13 cellular contexts compared by ENCODE assay signal in genomic region chr11:1939006-1939626, GRCh38. TPM values are rescaled to one million over a fixed set of nuclear protein-coding genes. Genes with fewer than 3 reads are reported as not detected.
A peak's percentile ranks its signal among the peaks of the same experiment; 100 is the strongest.
DNase-seq lines count a peak whose midpoint lies in the region; ATAC-seq and TF ChIP-seq lines count a peak whose summit lies in the region.
"Had no signal": no experiment of that assay in that cellular context is flagged by ENCODE, and none has a peak within 500 bp of the region (broad histone marks: within the 10 kb centered on the region; RNA-seq: fewer than 3 reads in every experiment).

No MANE protein-coding gene starts in this region.

- H3K27ac ChIP-seq in upper lobe of right lung (no peak overlapping the region), thyroid gland (no peak overlapping the region)

- DNase-seq in activated CD8-positive, alpha-beta memory T cell treated with anti-CD3 and anti-CD28 coated beads, Interleukin-2, amount 10 ng/mL, durations not matched to agents 7 days and 5 days, result peak; percentile 61
- DNase-seq in activated CD8-positive, alpha-beta memory T cell treated with anti-CD3 and anti-CD28 coated beads for 24 hours, result no peak
- DNase-seq in adipocyte (ENCODE audit: low read depth), result peak; percentile 11
- DNase-seq in mucosa of descending colon, result peak in 2 of 3 donors; percentile 16 to 27
- peak; percentile 42 for DNase-seq in upper lobe of right lung
- DNase-seq in hepatic stellate cell (ENCODE audit: low spot score), result no peak
- no peak for DNase-seq in thyroid gland
- DNase-seq in effector CD8-positive, alpha-beta T cell (lab: John Stamatoyannopoulos, UW), result no peak
- DNase-seq: activated CD4-positive, alpha-beta memory T cell treated with anti-CD3 and anti-CD28 coated beads, Interleukin-2, amount 10 ng/mL, durations not matched to agents 7 days and 5 days; H9; NCI-H2107; stimulated activated CD4-positive, alpha-beta T cell treated with anti-CD3 and anti-CD28 coated beads, Interleukin-2, amount 100 ng/mL, for 24 hours had no signal

- peaks cover 6% of the 10 kb centered on the region for H3K4me1 Mint-ChIP-seq in activated CD8-positive, alpha-beta memory T cell treated with anti-CD3 and anti-CD28 coated beads, Interleukin-2, amount 10 ng/mL, durations not matched to agents 7 days and 5 days

- CTCF ChIA-PET in activated CD8-positive, alpha-beta memory T cell treated with anti-CD3 and anti-CD28 coated beads, Interleukin-2, amount 10 ng/mL, durations not matched to agents 7 days and 5 days (lab: Charles Lee), result interaction anchor here (1.2 to 1.5 kb wide), 2 partner anchors 31 to 57 kb away, joined by 4 to 5 read pairs; no protein-coding TSS in a partner anchor

- H3K27me3 ChIP-seq in adipocyte (replicated peaks; ENCODE audit: control insufficient read depth, insufficient read depth, low read length), result no peaks in the 10 kb centered on the region
- peaks cover 5% of the 10 kb centered on the region for H3K27me3 ChIP-seq in upper lobe of right lung
- H3K27me3 ChIP-seq in thyroid gland, result no peaks in the 10 kb centered on the region

- peak; percentile 70 for ATAC-seq in activated CD8-positive, alpha-beta memory T cell treated with anti-CD3 and anti-CD28 coated beads, Interleukin-2, amount 10 ng/mL, durations not matched to agents 7 days and 5 days
- ATAC-seq in mucosa of descending colon, result no peak
- ATAC-seq in upper lobe of right lung, result no peak

- no peaks in the 10 kb centered on the region for H3K36me3 Mint-ChIP-seq in activated CD8-positive, alpha-beta memory T cell treated with anti-CD3 and anti-CD28 coated beads, Interleukin-2, amount 10 ng/mL, durations not matched to agents 7 days and 5 days
- H3K36me3 Mint-ChIP-seq: IgD-negative memory B cell had no signal

- TF ChIP-seq CTCF in mucosa of descending colon (IDR thresholded peaks at IDR 0.05), result no peak
- TF ChIP-seq CTCF in upper lobe of right lung (IDR thresholded peaks at IDR 0.05), result no peak
- TF ChIP-seq CTCF in thyroid gland (IDR thresholded peaks at IDR 0.05), result no peak

- intact Hi-C loops in mucosa of descending colon (cut with DNase I, micrococcal nuclease), result no loop called here
- intact Hi-C loops in upper lobe of right lung (cut with DNase I), result no loop called here
- intact Hi-C loops in thyroid gland (cut with DNase I), result no loop called here

- H3K9me3 ChIP-seq in adipocyte (ENCODE audit: control insufficient read depth, low read length) (no peaks in the 10 kb centered on the region), mucosa of descending colon (no peaks in the 10 kb centered on the region), upper lobe of right lung (no peaks in the 10 kb centered on the region), thyroid gland (no peaks in the 10 kb centered on the region)

- H3K9ac ChIP-seq in adipocyte (ENCODE audit: low read length), result peak overlapping the region; percentile 67

- no peaks in the 10 kb centered on the region for H3K36me3 ChIP-seq in adipocyte (ENCODE audit: control insufficient read depth, insufficient read depth, low read length, severe bottlenecking)
- H3K36me3 ChIP-seq in mucosa of descending colon (ENCODE audit: low read depth), result no peaks in the 10 kb centered on the region
- no peaks in the 10 kb centered on the region for H3K36me3 ChIP-seq in upper lobe of right lung
- no peaks in the 10 kb centered on the region for H3K36me3 ChIP-seq in thyroid gland

- H3K4me3 ChIP-seq in adipocyte (ENCODE audit: low read length) (no peak overlapping the region), mucosa of descending colon (no peak overlapping the region), upper lobe of right lung (no peak overlapping the region), thyroid gland (replicated peaks in 1 of 3) (no peak overlapping the region)

- H3K4me1 ChIP-seq in adipocyte (ENCODE audit: control insufficient read depth, insufficient read depth, low read length), result peaks cover 6% of the 10 kb centered on the region
- no peaks in the 10 kb centered on the region for H3K4me1 ChIP-seq in mucosa of descending colon (ENCODE audit: low read depth)
- no peaks in the 10 kb centered on the region for H3K4me1 ChIP-seq in upper lobe of right lung
- no peaks in the 10 kb centered on the region for H3K4me1 ChIP-seq in thyroid gland

- 45 to 64% methylated on average over 22 to 23 of the region's 23 CpGs for WGBS in thyroid gland, 2 donors

- H3K4me3 Mint-ChIP-seq in activated CD8-positive, alpha-beta memory T cell treated with anti-CD3 and anti-CD28 coated beads, Interleukin-2, amount 10 ng/mL, durations not matched to agents 7 days and 5 days, result no peak overlapping the region
- H3K4me3 Mint-ChIP-seq: activated CD4-positive, alpha-beta memory T cell treated with anti-CD3 and anti-CD28 coated beads, Interleukin-2, amount 10 ng/mL, durations not matched to agents 7 days and 5 days; H9; IgD-negative memory B cell had no signal

- TF ChIP-seq POLR2A in thyroid gland (IDR thresholded peaks at IDR 0.05), result no peak

- no peak overlapping the region for H3K27ac Mint-ChIP-seq in activated CD8-positive, alpha-beta memory T cell treated with anti-CD3 and anti-CD28 coated beads, Interleukin-2, amount 10 ng/mL, durations not matched to agents 7 days and 5 days
- H3K27ac Mint-ChIP-seq: activated CD4-positive, alpha-beta memory T cell treated with anti-CD3 and anti-CD28 coated beads, Interleukin-2, amount 10 ng/mL, durations not matched to agents 7 days and 5 days had no signal

- H3K9me3 Mint-ChIP-seq in activated CD8-positive, alpha-beta memory T cell treated with anti-CD3 and anti-CD28 coated beads, Interleukin-2, amount 10 ng/mL, durations not matched to agents 7 days and 5 days (ENCODE audit: low read depth), result no peaks in the 10 kb centered on the region
- H3K9me3 Mint-ChIP-seq: activated CD4-positive, alpha-beta memory T cell treated with anti-CD3 and anti-CD28 coated beads, Interleukin-2, amount 10 ng/mL, durations not matched to agents 7 days and 5 days; H9; IgD-negative memory B cell had no signal

- no peaks in the 10 kb centered on the region for H3K27me3 Mint-ChIP-seq in activated CD8-positive, alpha-beta memory T cell treated with anti-CD3 and anti-CD28 coated beads, Interleukin-2, amount 10 ng/mL, durations not matched to agents 7 days and 5 days
- H3K27me3 Mint-ChIP-seq: activated CD4-positive, alpha-beta memory T cell treated with anti-CD3 and anti-CD28 coated beads, Interleukin-2, amount 10 ng/mL, durations not matched to agents 7 days and 5 days had no signal

RNA-seq across cellular contexts. Expression of gene MRPL23, which starts 8.0 kb away (rescaled TPM):
- 100 to 1,000 TPM; 109 to 114 TPM for total RNA-seq in activated CD8-positive, alpha-beta memory T cell treated with anti-CD3 and anti-CD28 coated beads, Interleukin-2, amount 10 ng/mL, durations not matched to agents 7 days and 5 days
- 100 to 1,000 TPM in 1 of 3 donors, 10 to 100 TPM in 2; 42.5 to 105 (median 56.1) TPM for total RNA-seq in mucosa of descending colon
- 58.6 TPM for total RNA-seq in upper lobe of right lung
- total RNA-seq in thyroid gland, result 100 to 1,000 TPM in 3 of 4 donors, 10 to 100 TPM in 1; 86.9 to 241 (median 159) TPM

RNA-seq across cellular contexts. Expression of gene TNNT3, which starts 19.6 kb away (rescaled TPM):
- total RNA-seq in activated CD8-positive, alpha-beta memory T cell treated with anti-CD3 and anti-CD28 coated beads, Interleukin-2, amount 10 ng/mL, durations not matched to agents 7 days and 5 days, result 1 to 10 TPM; 1.1 to 7.6 TPM
- total RNA-seq in mucosa of descending colon (1 to 10 TPM in 1 of 3 donors, under 1 TPM in 1, not detected in 1; 0.72 to 2.7 TPM), upper lobe of right lung (0.43 TPM), thyroid gland (1 to 10 TPM in 3 of 4 donors, not detected in 1; 1.7 to 4.1 (median 2.6) TPM)
- total RNA-seq: H9 had no signal

RNA-seq across cellular contexts. Expression of gene PRR33, which starts 47.4 kb away (rescaled TPM):
- total RNA-seq in activated CD8-positive, alpha-beta memory T cell treated with anti-CD3 and anti-CD28 coated beads, Interleukin-2, amount 10 ng/mL, durations not matched to agents 7 days and 5 days, result not detected
- total RNA-seq in mucosa of descending colon, result not detected
- total RNA-seq in upper lobe of right lung, result not detected
- not detected for total RNA-seq in thyroid gland
- total RNA-seq: H9 had no signal

RNA-seq across cellular contexts. Expression of gene H19, which starts 58.5 kb away (rescaled TPM):
- not detected for total RNA-seq in activated CD8-positive, alpha-beta memory T cell treated with anti-CD3 and anti-CD28 coated beads, Interleukin-2, amount 10 ng/mL, durations not matched to agents 7 days and 5 days
- total RNA-seq in mucosa of descending colon, result 10 to 100 TPM in 2 of 3 donors, 1 to 10 TPM in 1; 5.8 to 59.3 (median 13.5) TPM
- total RNA-seq in upper lobe of right lung, result 55.8 TPM
- total RNA-seq in thyroid gland, result 10 to 100 TPM; 13.5 to 68.7 (median 19.4) TPM
- total RNA-seq: activated CD4-positive, alpha-beta memory T cell treated with anti-CD3 and anti-CD28 coated beads, Interleukin-2, amount 10 ng/mL, durations not matched to agents 7 days and 5 days had no signal

Comparison
In these comparisons a context has a peak if more than half of its experiments do, and no peak if none do; other contexts are left out.
1. DNase-seq: peak in activated CD8-positive, alpha-beta memory T cell treated with anti-CD3 and anti-CD28 coated beads, Interleukin-2, amount 10 ng/mL, durations not matched to agents 7 days and 5 days (single experiment), adipocyte (single experiment), mucosa of descending colon (2 of 3) and upper lobe of right lung (single experiment); none in activated CD8-positive, alpha-beta memory T cell treated with anti-CD3 and anti-CD28 coated beads for 24 hours (single experiment), hepatic stellate cell (single experiment), thyroid gland (0 of 2) and effector CD8-positive, alpha-beta T cell (single experiment).